Comparison of ENCODE assay signal across 8 cellular contexts in genomic region chr11:119320593-119321524, GRCh38. TPM values are rescaled to one million over a fixed set of nuclear protein-coding genes. Genes with fewer than 3 reads are reported as not detected.
DNase-seq lines count a peak whose midpoint lies in the region; ATAC-seq and TF ChIP-seq lines count a peak whose summit lies in the region.

No MANE protein-coding gene starts in this region.

- H3K4me3 Mint-ChIP-seq in CD14-positive monocyte, result peak overlapping the region; percentile 80 to 91
- peak overlapping the region; percentile 83 for H3K4me3 Mint-ChIP-seq in type B pancreatic cell

- H3K36me3 Mint-ChIP-seq in CD14-positive monocyte, result peaks cover 0 to 8% of the 10 kb centered on the region in 2 donors
- no peaks in the 10 kb centered on the region for H3K36me3 Mint-ChIP-seq in type B pancreatic cell

- H3K27me3 ChIP-seq in esophagus muscularis mucosa, result no peaks in the 10 kb centered on the region
- H3K27me3 ChIP-seq in muscle layer of colon (ENCODE audit: control insufficient read depth in 1 of 2, insufficient read depth in 2 of 2, low read length in 2 of 2), result no peaks in the 10 kb centered on the region

- peak overlapping the region; percentile 87 for H3K9ac ChIP-seq in muscle layer of colon (ENCODE audit: low read length)

- WGBS in esophagus muscularis mucosa, result 8% methylated on average over 37 of the region's 64 CpGs

- intact Hi-C loops in CD14-positive monocyte (cut with micrococcal nuclease) (no loop called here), esophagus muscularis mucosa (cut with DNase I) (loop anchor here (5.0 kb wide), 1 partner anchor 114 kb away; the partner anchor contains the start of gene CBL)

- peak overlapping the region; percentile 55 to 64 (median 58) for H3K4me3 ChIP-seq in esophagus muscularis mucosa
- H3K4me3 ChIP-seq in muscle layer of colon (ENCODE audit: low read depth in 1 of 2, low read length in 2 of 2), result peak overlapping the region; percentile 46 to 66

- H3K27ac Mint-ChIP-seq in CD14-positive monocyte (peak overlapping the region in 1 of 7 donors; percentile 46), type B pancreatic cell (no peak overlapping the region)

- no peak for TF ChIP-seq EP300 in esophagus muscularis mucosa (IDR thresholded peaks at IDR 0.05)

- no peaks in the 10 kb centered on the region for H3K9me3 ChIP-seq in esophagus muscularis mucosa
- no peaks in the 10 kb centered on the region for H3K9me3 ChIP-seq in muscle layer of colon (ENCODE audit: low read length)

- H3K4me1 Mint-ChIP-seq in CD14-positive monocyte, result peaks cover 28% of the 10 kb centered on the region
- peaks cover 27% of the 10 kb centered on the region for H3K4me1 Mint-ChIP-seq in type B pancreatic cell (ENCODE audit: unreplicated experiment)

- DNase-seq in CD14-positive monocyte (ENCODE audit: low spot score) (no peak), HT1080 (ENCODE audit: low read depth) (peak; percentile 65), activated T-cell treated with anti-CD3 and anti-CD28 coated beads for 24 hours (ENCODE audit: low read depth) (peak; percentile 30), esophagus muscularis mucosa (ENCODE audit: extremely low spot score) (peak; percentile 92), type B pancreatic cell (ENCODE audit: extremely low spot score, unreplicated experiment) (peak; percentile 75), SHP77 treated with DMSO at 0.1 percent for 48 hours (lab: John Stamatoyannopoulos, UW) (no peak)

- H3K27ac ChIP-seq in esophagus muscularis mucosa (replicated peaks in 1 of 4) (peak overlapping the region; percentile 98 to 99 (median 98)), muscle layer of colon (ENCODE audit: low read depth, low read length) (peak overlapping the region; percentile 99)

- TF ChIP-seq CTCF in CD14-positive monocyte (IDR thresholded peaks at IDR 0.05) (no peak), esophagus muscularis mucosa (IDR thresholded peaks at IDR 0.05) (no peak), type B pancreatic cell (conservative IDR thresholded peaks at IDR 0.05) (no peak)

- H3K4me1 ChIP-seq in esophagus muscularis mucosa (peaks cover 62 to 81% (median 71%) of the 10 kb centered on the region in 4 donors), muscle layer of colon (ENCODE audit: insufficient read depth, low read length) (peaks cover 51% of the 10 kb centered on the region)

- TF ChIP-seq POLR2A in esophagus muscularis mucosa (IDR thresholded peaks at IDR 0.05; ENCODE audit: low read depth), result peak; percentile 70

- H3K27me3 Mint-ChIP-seq in CD14-positive monocyte (ENCODE audit: low read depth in 3 of 3) (peaks cover 53 to 65% (median 58%) of the 10 kb centered on the region in 3 donors), type B pancreatic cell (peaks cover 35% of the 10 kb centered on the region)

- H3K9me3 Mint-ChIP-seq in CD14-positive monocyte (peaks cover 0 to 7% (median 0%) of the 10 kb centered on the region in 7 donors), type B pancreatic cell (no peaks in the 10 kb centered on the region)

- ATAC-seq in GM19351 (IDR thresholded peaks at IDR 0.05; ENCODE audit: unreplicated experiment), result peak; percentile 52

- no peaks in the 10 kb centered on the region for H3K36me3 ChIP-seq in esophagus muscularis mucosa
- H3K36me3 ChIP-seq in muscle layer of colon (ENCODE audit: insufficient read depth, low read length), result no peaks in the 10 kb centered on the region

RNA-seq across cellular contexts. Expression of gene MCAM, which starts 3.9 kb away (rescaled TPM):
- not detected for polyA plus RNA-seq in CD14-positive monocyte
- 365 and 377 TPM in 2 replicates for total RNA-seq in HT1080 (2014; rRNA removed; shearing (Covaris generic))
- 325 and 586 TPM in 2 replicates for polyA plus RNA-seq in HT1080 (2015; cell fraction: cytosol; rRNA removed)
- 644 and 847 TPM in 2 replicates for polyA plus RNA-seq in HT1080 (2015; cell fraction: nucleus; rRNA removed)
- 1,000 to 10,000 TPM in 1 of 4 donors, 100 to 1,000 TPM in 3; 607 to 1,312 (median 805) TPM for total RNA-seq in esophagus muscularis mucosa
- 3.0 and 10.3 TPM in 2 replicates for total RNA-seq in type B pancreatic cell (ENCODE audit: low replicate concordance)

RNA-seq across cellular contexts. Expression of gene RNF26, which starts 13.5 kb away (rescaled TPM):
- polyA plus RNA-seq in CD14-positive monocyte, result 10 to 100 TPM; 20.5 to 27.6 TPM
- 7.6 and 12.1 TPM in 2 replicates for total RNA-seq in HT1080 (2014; rRNA removed; shearing (Covaris generic))
- 63.9 and 65.4 TPM in 2 replicates for polyA plus RNA-seq in HT1080 (2015; cell fraction: cytosol; rRNA removed)
- 28.5 and 31.9 TPM in 2 replicates for polyA plus RNA-seq in HT1080 (2015; cell fraction: nucleus; rRNA removed)
- total RNA-seq in esophagus muscularis mucosa (10 to 100 TPM; 14.2 to 33.2 (median 20.9) TPM), type B pancreatic cell (ENCODE audit: low replicate concordance) (40.3 and 45.6 TPM in 2 replicates)

RNA-seq across cellular contexts. Expression of gene C1QTNF5, which starts 19.8 kb away (rescaled TPM):
- polyA plus RNA-seq in CD14-positive monocyte, result not detected
- 0.96 and 1.8 TPM in 2 replicates for total RNA-seq in HT1080 (2014; rRNA removed; shearing (Covaris generic))
- polyA plus RNA-seq in HT1080 (2015; cell fraction: cytosol; rRNA removed), result 0.43 and 0.44 TPM in 2 replicates
- polyA plus RNA-seq in HT1080 (2015; cell fraction: nucleus; rRNA removed), result 0.70 and 1.5 TPM in 2 replicates
- total RNA-seq in esophagus muscularis mucosa (10 to 100 TPM; 23.7 to 74.3 (median 51.6) TPM), type B pancreatic cell (ENCODE audit: low replicate concordance) (2.0 and 4.0 TPM in 2 replicates)

RNA-seq across cellular contexts. Expression of gene MFRP, which starts 25.6 kb away (rescaled TPM):
- polyA plus RNA-seq in CD14-positive monocyte, result not detected
- total RNA-seq in HT1080 (2014; rRNA removed; shearing (Covaris generic)), result not detected in 2 replicates
- not detected in 2 replicates for polyA plus RNA-seq in HT1080 (2015; cell fraction: cytosol; rRNA removed)
- polyA plus RNA-seq in HT1080 (2015; cell fraction: nucleus; rRNA removed), result not detected in 2 replicates
- under 1 TPM in 1 of 4 donors, not detected in 3; 0.11 TPM for total RNA-seq in esophagus muscularis mucosa
- not detected in 2 replicates for total RNA-seq in type B pancreatic cell (ENCODE audit: low replicate concordance)

Comparison
In these comparisons a context has a peak if more than half of its experiments do, and no peak if none do; other contexts are left out.
1. DNase-seq: peak in HT1080 (single experiment), activated T-cell treated with anti-CD3 and anti-CD28 coated beads for 24 hours (single experiment), esophagus muscularis mucosa (single experiment) and type B pancreatic cell (single experiment); none in CD14-positive monocyte (single experiment) and SHP77 treated with DMSO at 0.1 percent for 48 hours (single experiment).
2. RNA of gene MCAM, which starts 3.9 kb away (total RNA-seq): 607 to 1,312 TPM in esophagus muscularis mucosa and 365 to 377 TPM in HT1080; 3.0 to 10.3 TPM in type B pancreatic cell; every median in the first group is over 10 times any median in the second.